ENCODE assay signal across 13 cellular contexts in genomic region chrX:18833071-18833731, GRCh38.
A peak's percentile ranks its signal among the peaks of the same experiment; 100 is the strongest.
DNase-seq lines count a peak whose midpoint lies in the region; ATAC-seq and TF ChIP-seq lines count a peak whose summit lies in the region.
"Had no signal": no experiment of that assay in that cellular context is flagged by ENCODE, and none has a peak within 500 bp of the region (broad histone marks: within the 10 kb centered on the region; RNA-seq: fewer than 3 reads in every experiment).

No MANE protein-coding gene starts in this region.

- TF ChIP-seq CTCF in BE2C (IDR thresholded peaks at IDR 0.05; ENCODE audit: low read depth, low read length) (no peak), ascending aorta (IDR thresholded peaks at IDR 0.05) (no peak), right atrium auricular region (IDR thresholded peaks at IDR 0.05) (no peak)

- H3K36me3 ChIP-seq in BE2C (no peaks in the 10 kb centered on the region), ascending aorta (no peaks in the 10 kb centered on the region), right atrium auricular region (no peaks in the 10 kb centered on the region)
- H3K36me3 ChIP-seq: stomach had no signal

- DNase-seq in BE2C = peak; percentile 37
- peak; percentile 11 to 79 for DNase-seq in ascending aorta (ENCODE audit: low spot score in 2 of 2)
- peak; percentile 68 for DNase-seq in right atrium auricular region (ENCODE audit: low spot score)
- peak; percentile 2 for DNase-seq in pons (ENCODE audit: low spot score)
- DNase-seq in SHP77 treated with DMSO at 0.1 percent for 48 hours (lab: John Stamatoyannopoulos, UW) = no peak
- no peak for DNase-seq in activated effector memory CD4-positive, alpha-beta T cell treated with Interleukin-2 at 50 U/mL for 16 hours
- DNase-seq in ecto neural progenitor cell (ENCODE audit: low spot score) = no peak
- DNase-seq: activated CD4-positive, alpha-beta T cell treated with anti-CD3 and anti-CD28 coated beads, Interleukin-2, amount 10 ng/mL, durations not matched to agents 24 days and 14 days; NCI-H69; stimulated activated CD4-positive, alpha-beta T cell treated with anti-CD3 and anti-CD28 coated beads, Interleukin-4, amount 100 ng/mL, for 1 hour; stomach had no signal

- intact Hi-C loops in ascending aorta (cut with DNase I) = loop anchor here (2.0 to 5.0 kb wide), 3 partner anchors 39 to 156 kb away; no protein-coding TSS in a partner anchor

- H3K4me3 ChIP-seq in BE2C (ENCODE audit: low read depth, low read length) (peak overlapping the region; percentile 46), ascending aorta (peak overlapping the region in 1 of 2 donors; percentile 37), right atrium auricular region (peak overlapping the region in 1 of 2 donors; percentile 6)
- H3K4me3 ChIP-seq: stomach had no signal

- H3K27me3 ChIP-seq in BE2C (no peaks in the 10 kb centered on the region), ascending aorta (no peaks in the 10 kb centered on the region), right atrium auricular region (no peaks in the 10 kb centered on the region)
- H3K27me3 ChIP-seq: stomach had no signal

- peak overlapping the region; percentile 65 to 72 for H3K27ac ChIP-seq in ascending aorta
- peak overlapping the region in 1 of 2 donors; percentile 62 for H3K27ac ChIP-seq in right atrium auricular region
- H3K27ac ChIP-seq: C4-2B had no signal

- ATAC-seq in HG02973 (IDR thresholded peaks at IDR 0.05; ENCODE audit: unreplicated experiment) = no peak

- H3K4me1 ChIP-seq in BE2C (0 out of 2 replicates have a peak, but pooled peaks cover 3% of the 10 kb centered on the region), ascending aorta (no peaks in the 10 kb centered on the region), right atrium auricular region (no peaks in the 10 kb centered on the region)
- H3K4me1 ChIP-seq: stomach had no signal

- H3K9me3 ChIP-seq in BE2C (no peaks in the 10 kb centered on the region), ascending aorta (no peaks in the 10 kb centered on the region), right atrium auricular region (no peaks in the 10 kb centered on the region)

Comparison
In these comparisons a context has a peak if more than half of its experiments do, and no peak if none do; other contexts are left out.
1. DNase-seq: peak in BE2C (single experiment), ascending aorta (2 of 2), right atrium auricular region (single experiment) and pons (single experiment); none in SHP77 treated with DMSO at 0.1 percent for 48 hours (single experiment), activated effector memory CD4-positive, alpha-beta T cell treated with Interleukin-2 at 50 U/mL for 16 hours (single experiment) and ecto neural progenitor cell (single experiment).